15 cellular contexts compared by ENCODE assay signal in the genomic region with DNA sequence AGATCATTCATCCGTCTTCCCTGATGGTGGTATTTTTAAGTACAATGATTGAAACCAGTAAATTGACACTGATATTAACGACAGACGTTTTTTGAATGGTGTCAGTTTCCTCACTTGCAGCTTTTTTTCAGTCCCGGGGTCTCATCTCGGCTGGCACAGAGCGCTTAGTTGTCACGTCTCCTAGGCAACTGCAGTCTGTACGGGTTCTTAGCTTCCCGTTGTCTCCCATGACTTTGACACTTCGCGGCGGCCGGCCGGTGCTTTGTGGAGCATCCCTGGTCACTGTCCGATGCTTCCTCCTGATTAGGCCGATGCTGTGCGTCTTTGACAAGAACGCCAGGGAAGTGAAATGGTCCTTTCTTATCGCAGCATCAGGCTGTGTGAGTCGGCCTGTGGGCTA.
A peak's percentile ranks its signal among the peaks of the same experiment; 100 is the strongest.
DNase-seq lines count a peak whose midpoint lies in the region; ATAC-seq, FAIRE-seq and TF ChIP-seq lines count a peak whose summit lies in the region.
"Had no signal": no experiment of that assay in that cellular context is flagged by ENCODE, and none has a peak within 500 bp of the region (broad histone marks: within the 10 kb centered on the region; RNA-seq: fewer than 3 reads in every experiment).

No MANE protein-coding gene starts in this region.

- H3K9ac ChIP-seq in BLaER1 = peak overlapping the region; percentile 34; the same call in 1 of the 2 replicates
- H3K9ac ChIP-seq in BLaER1 treated with 17β-estradiol and CSF1 and Interleukin-3, amounts not matched to agents 10 nM and 100 nM = peak overlapping the region in 2 of 11 experiments; percentile 31 to 53; a peak in 4 of 22 replicates
- no peak overlapping the region for H3K9ac ChIP-seq in K562 (ENCODE audit: insufficient read depth in 1 of 2, low read depth in 2 of 2, low read length in 2 of 2)
- H3K9ac ChIP-seq in neural cell (ENCODE audit: low read length) = no peak overlapping the region

- no peaks in the 10 kb centered on the region for H3K27me3 ChIP-seq in BLaER1
- peaks cover 0 to 56% (median 0%) of the 10 kb centered on the region in 11 experiments; a peak in 5 of 22 replicates for H3K27me3 ChIP-seq in BLaER1 treated with 17β-estradiol and CSF1 and Interleukin-3, amounts not matched to agents 10 nM and 100 nM
- H3K27me3 ChIP-seq in K562 (ENCODE audit: control insufficient read depth in 2 of 2, insufficient read depth in 2 of 2, low read length in 2 of 2) = peaks cover 9 to 64% of the 10 kb centered on the region in 2 experiments; a peak in 4 of 5 replicates
- no peaks in the 10 kb centered on the region for H3K27me3 ChIP-seq in neural cell (ENCODE audit: insufficient read depth, low read depth, low read length)
- H3K27me3 ChIP-seq: BE2C had no signal

- H3K9me3 ChIP-seq in BLaER1 (no peaks in the 10 kb centered on the region), K562 (replicated peaks; ENCODE audit: control insufficient read depth, insufficient read depth, low read depth, low read length) (no peaks in the 10 kb centered on the region), neural cell (ENCODE audit: low read length) (no peaks in the 10 kb centered on the region)
- H3K9me3 ChIP-seq in BLaER1 treated with 17β-estradiol and CSF1 and Interleukin-3, amounts not matched to agents 10 nM and 100 nM (replicated peaks in 1 of 11) = no peaks in the 10 kb centered on the region
- H3K9me3 ChIP-seq: A549, BE2C, Caco-2 had no signal

- H3K9me2 ChIP-seq in neural cell (ENCODE audit: insufficient read depth, low read length) = no peaks in the 10 kb centered on the region

- H3K27ac ChIP-seq in BLaER1 (peak overlapping the region; percentile 82; the same call in 1 of the 2 replicates), K562 (ENCODE audit: extremely low read depth, low read depth, low read length) (no peak overlapping the region), neural cell (ENCODE audit: low read length) (peak overlapping the region; percentile 55)
- peak overlapping the region in 2 of 11 experiments; percentile 56 to 86; a peak in 3 of 22 replicates for H3K27ac ChIP-seq in BLaER1 treated with 17β-estradiol and CSF1 and Interleukin-3, amounts not matched to agents 10 nM and 100 nM
- H3K27ac ChIP-seq: A549 had no signal

- POLR2A ChIA-PET in K562 (lab: Yijun Ruan, JAX) = no interaction called here

- in situ Hi-C loops in K562 (cut with MboI) = no loop called here

- no peak for TF ChIP-seq RAD21 in K562 (CRISPR knock-in tag; conservative IDR thresholded peaks at IDR 0.05 in 1 of 2, IDR thresholded peaks at IDR 0.05 in 1 of 2)
- no peak for TF ChIP-seq RAD21 in neural cell (conservative IDR thresholded peaks at IDR 0.05)

- H3K4me3 ChIP-seq in BLaER1 (no peak overlapping the region; the same call in 1 of the 2 replicates), K562 (no peak overlapping the region), neural cell (ENCODE audit: low read length) (peak overlapping the region; percentile 28)
- H3K4me3 ChIP-seq in BLaER1 treated with 17β-estradiol and CSF1 and Interleukin-3, amounts not matched to agents 10 nM and 100 nM = no peak overlapping the region
- H3K4me3 ChIP-seq: A549 had no signal

- H2AFZ ChIP-seq in K562 (ENCODE audit: low read depth, low read length) = no peak overlapping the region
- no peak overlapping the region for H2AFZ ChIP-seq in neural cell (ENCODE audit: low read depth, low read length)

- no peak for FAIRE-seq in K562 (lab: Jason Lieb, UNC)
- FAIRE-seq: A549, GM12892 had no signal

- WGBS in K562 (ENCODE audit: insufficient coverage, low coverage, missing lambda C conversion rate) = 32% methylated on average over 20 of the region's 20 CpGs

- TF ChIP-seq CTCF in K562 (IDR thresholded peaks at IDR 0.05 in 2 of 3, conservative IDR thresholded peaks at IDR 0.05 in 1 of 3; ENCODE audit: insufficient read depth in 2 of 3, low read depth in 1 of 3, low read length in 3 of 3) = no peak
- no peak for TF ChIP-seq CTCF in neural cell (IDR thresholded peaks at IDR 0.05; ENCODE audit: poor library complexity, severe bottlenecking)

- H4K20me1 ChIP-seq in BLaER1 (no peaks in the 10 kb centered on the region), K562 (replicated peaks; ENCODE audit: control insufficient read depth, insufficient read depth, low read length) (peaks cover 5% of the 10 kb centered on the region; the same call in 1 of the 2 replicates), neural cell (ENCODE audit: insufficient read depth) (no peaks in the 10 kb centered on the region)
- peaks cover 0 to 7% (median 0%) of the 10 kb centered on the region in 11 experiments; a peak in 1 of 22 replicates for H4K20me1 ChIP-seq in BLaER1 treated with 17β-estradiol and CSF1 and Interleukin-3, amounts not matched to agents 10 nM and 100 nM

- CTCF ChIA-PET in K562 (lab: Yijun Ruan, JAX; ENCODE audit: low intra/inter-chr PET ratio) = no interaction called here

- H3K9me1 ChIP-seq in K562 (ENCODE audit: control insufficient read depth, insufficient read depth, low read length) = peaks cover 2% of the 10 kb centered on the region

- no peak for ATAC-seq in K562
- ATAC-seq in GM19397 (IDR thresholded peaks at IDR 0.05; ENCODE audit: unreplicated experiment) = no peak
- ATAC-seq: A549 had no signal

- peaks cover 87% of the 10 kb centered on the region for H3K4me1 ChIP-seq in BLaER1
- peaks cover 14 to 91% (median 69%) of the 10 kb centered on the region in 10 experiments; a peak in 19 of 20 replicates for H3K4me1 ChIP-seq in BLaER1 treated with 17β-estradiol and CSF1 and Interleukin-3, amounts not matched to agents 10 nM and 100 nM
- H3K4me1 ChIP-seq in K562 (replicated peaks in 1 of 2; ENCODE audit: control insufficient read depth in 2 of 2, insufficient read depth in 2 of 2, low read length in 2 of 2) = peaks cover under 1 to 10% of the 10 kb centered on the region in 2 experiments; a peak in 1 of 5 replicates
- H3K4me1 ChIP-seq: A549, BE2C, Caco-2 had no signal

- TF ChIP-seq EP300 in K562 (IDR thresholded peaks at IDR 0.05; ENCODE audit: low read length) (no peak), neural cell (conservative IDR thresholded peaks at IDR 0.05; ENCODE audit: poor library complexity, severe bottlenecking) (peak; percentile 55)

- no peaks in the 10 kb centered on the region for H3F3A ChIP-seq in neural cell (ENCODE audit: insufficient read depth, low read length, poor library complexity, severe bottlenecking)

- peaks cover 19% of the 10 kb centered on the region for H3K36me3 ChIP-seq in BLaER1
- peaks cover 0 to 15% (median 0%) of the 10 kb centered on the region in 11 experiments; a peak in 5 of 22 replicates for H3K36me3 ChIP-seq in BLaER1 treated with 17β-estradiol and CSF1 and Interleukin-3, amounts not matched to agents 10 nM and 100 nM
- H3K36me3 ChIP-seq in K562 (ENCODE audit: control insufficient read depth, insufficient read depth, low read length) = no peaks in the 10 kb centered on the region; the same call in 2 of the 3 replicates
- H3K36me3 ChIP-seq in neural cell (ENCODE audit: insufficient read depth, low read length) = no peaks in the 10 kb centered on the region
- H3K36me3 ChIP-seq: BE2C had no signal

- no peaks in the 10 kb centered on the region for H3K79me2 ChIP-seq in K562 (ENCODE audit: control insufficient read depth, insufficient read depth, low read length)
- no peaks in the 10 kb centered on the region for H3K79me2 ChIP-seq in neural cell (replicated peaks; ENCODE audit: insufficient read depth, low read length)

- no peak for TF ChIP-seq POLR2A in K562 (conservative IDR thresholded peaks at IDR 0.05)

- no peak for DNase-seq in K562 (ENCODE audit: extremely low read depth in 1 of 4, low spot score in 3 of 4)
- DNase-seq in NCI-H187 (lab: John Stamatoyannopoulos, UW) = no peak
- DNase-seq: BE2C; Caco-2; CD8-positive, alpha-beta memory T cell; DND-41; GDM1; GOT3; H9 had no signal

- intact Hi-C loops in K562 (cut with micrococcal nuclease) = no loop called here

- BruUV-seq in K562 (replicated peaks; lab: Mats Ljungman, UMichigan) = no TSS peak

- H3K4me2 ChIP-seq in BLaER1 (peak overlapping the region; percentile 83), K562 (ENCODE audit: insufficient read depth, low read length) (no peak overlapping the region), neural cell (ENCODE audit: low read length) (no peak overlapping the region)
- H3K4me2 ChIP-seq in BLaER1 treated with 17β-estradiol and CSF1 and Interleukin-3, amounts not matched to agents 10 nM and 100 nM = peak overlapping the region in 8 of 11 experiments; percentile 71 to 99 (median 86); a peak in 17 of 22 replicates
- H3K4me2 ChIP-seq: A549 had no signal

TF ChIP-seq in K562, 482 proteins besides CTCF, POLR2A, EP300 and RAD21:
- TF ChIP-seq RFX1 (IDR thresholded peaks at IDR 0.05) = peak; percentile 20; the same call in 1 of the 2 replicates
- TF ChIP-seq CTBP1 (IDR thresholded peaks at IDR 0.05; ENCODE audit: borderline replicate concordance) = 0 out of 2 replicates have a peak, but pooled peaks have one; percentile 40
- no peak for TF ChIP-seq BRD4 (IDR thresholded peaks at IDR 0.05)
- TF ChIP-seq ELF4 (CRISPR knock-in tag; IDR thresholded peaks at IDR 0.05) = no peak
TF ChIP-seq in K562: peak in this region for 2.

TF ChIP-seq in neural cell, 6 proteins besides CTCF, POLR2A, EP300 and RAD21 (continues in another document):
- no peak for TF ChIP-seq POLR2AphosphoS5 (IDR thresholded peaks at IDR 0.05)
- TF ChIP-seq SMC3 (conservative IDR thresholded peaks at IDR 0.05; ENCODE audit: poor library complexity) = no peak
- TF ChIP-seq TAF1 (IDR thresholded peaks at IDR 0.05; ENCODE audit: low read depth) = no peak
- TF ChIP-seq, protein P1, sequence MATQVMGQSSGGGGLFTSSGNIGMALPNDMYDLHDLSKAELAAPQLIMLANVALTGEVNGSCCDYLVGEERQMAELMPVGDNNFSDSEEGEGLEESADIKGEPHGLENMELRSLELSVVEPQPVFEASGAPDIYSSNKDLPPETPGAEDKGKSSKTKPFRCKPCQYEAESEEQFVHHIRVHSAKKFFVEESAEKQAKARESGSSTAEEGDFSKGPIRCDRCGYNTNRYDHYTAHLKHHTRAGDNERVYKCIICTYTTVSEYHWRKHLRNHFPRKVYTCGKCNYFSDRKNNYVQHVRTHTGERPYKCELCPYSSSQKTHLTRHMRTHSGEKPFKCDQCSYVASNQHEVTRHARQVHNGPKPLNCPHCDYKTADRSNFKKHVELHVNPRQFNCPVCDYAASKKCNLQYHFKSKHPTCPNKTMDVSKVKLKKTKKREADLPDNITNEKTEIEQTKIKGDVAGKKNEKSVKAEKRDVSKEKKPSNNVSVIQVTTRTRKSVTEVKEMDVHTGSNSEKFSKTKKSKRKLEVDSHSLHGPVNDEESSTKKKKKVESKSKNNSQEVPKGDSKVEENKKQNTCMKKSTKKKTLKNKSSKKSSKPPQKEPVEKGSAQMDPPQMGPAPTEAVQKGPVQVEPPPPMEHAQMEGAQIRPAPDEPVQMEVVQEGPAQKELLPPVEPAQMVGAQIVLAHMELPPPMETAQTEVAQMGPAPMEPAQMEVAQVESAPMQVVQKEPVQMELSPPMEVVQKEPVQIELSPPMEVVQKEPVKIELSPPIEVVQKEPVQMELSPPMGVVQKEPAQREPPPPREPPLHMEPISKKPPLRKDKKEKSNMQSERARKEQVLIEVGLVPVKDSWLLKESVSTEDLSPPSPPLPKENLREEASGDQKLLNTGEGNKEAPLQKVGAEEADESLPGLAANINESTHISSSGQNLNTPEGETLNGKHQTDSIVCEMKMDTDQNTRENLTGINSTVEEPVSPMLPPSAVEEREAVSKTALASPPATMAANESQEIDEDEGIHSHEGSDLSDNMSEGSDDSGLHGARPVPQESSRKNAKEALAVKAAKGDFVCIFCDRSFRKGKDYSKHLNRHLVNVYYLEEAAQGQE (IDR thresholded peaks at IDR 0.05; ENCODE audit: borderline replicate concordance) = no peak

Comparison
In these comparisons a context has a peak if more than half of its experiments do, and no peak if none do; other contexts are left out.
1. H3K4me2 ChIP-seq: peak in BLaER1 (single experiment) and BLaER1 treated with 17β-estradiol and CSF1 and Interleukin-3, amounts not matched to agents 10 nM and 100 nM (8 of 11); none in K562 (single experiment) and neural cell (single experiment).